In genomic region chr9:128625391-128626145, GRCh38 we compare ENCODE assay signal across 17 cellular contexts. TPM values are rescaled to one million over a fixed set of nuclear protein-coding genes. Genes with fewer than 3 reads are reported as not detected.
A peak's percentile ranks its signal among the peaks of the same experiment; 100 is the strongest.
DNase-seq lines count a peak whose midpoint lies in the region; ATAC-seq and TF ChIP-seq lines count a peak whose summit lies in the region.
"Had no signal": no experiment of that assay in that cellular context is flagged by ENCODE, and none has a peak within 500 bp of the region (broad histone marks: within the 10 kb centered on the region; RNA-seq: fewer than 3 reads in every experiment).

No MANE protein-coding gene starts in this region.

- no peak overlapping the region for H3K4ac ChIP-seq in H9 (ENCODE audit: low read depth, low read length)
- H3K4ac ChIP-seq in neuronal stem cell (ENCODE audit: low read length) = no peak overlapping the region
- H3K4ac ChIP-seq in mesenchymal stem cell (ENCODE audit: low read depth in 1 of 2, low read length in 2 of 2) = no peak overlapping the region

- H3K79me1 ChIP-seq in H9 (ENCODE audit: insufficient read depth, low read depth, low read length, poor library complexity, severe bottlenecking) (no peaks in the 10 kb centered on the region), neuronal stem cell (ENCODE audit: low read depth, low read length) (peaks cover 5% of the 10 kb centered on the region), mesenchymal stem cell (replicated peaks; ENCODE audit: low read length, poor library complexity, severe bottlenecking) (peaks cover 32% of the 10 kb centered on the region)

- no peak overlapping the region for H3K18ac ChIP-seq in H9 (ENCODE audit: insufficient read length, low read depth, low read length)
- H3K18ac ChIP-seq in neuronal stem cell (ENCODE audit: low read length) = no peak overlapping the region
- no peak overlapping the region for H3K18ac ChIP-seq in mesenchymal stem cell (ENCODE audit: low read depth in 1 of 2, low read length in 2 of 2)

- H4K5ac ChIP-seq in H9 (ENCODE audit: insufficient read length, low read depth, low read length) = no peak overlapping the region

- H3K4me1 ChIP-seq in H9 (ENCODE audit: insufficient read depth, low read length) (no peaks in the 10 kb centered on the region), neuronal stem cell (ENCODE audit: control insufficient read depth in 2 of 2, insufficient read depth in 1 of 2, low read depth in 1 of 2, low read length in 2 of 2) (peaks cover 0 to 3% of the 10 kb centered on the region in 2 donors), mesenchymal stem cell (ENCODE audit: control insufficient read depth, insufficient read depth, low read depth, low read length) (no peaks in the 10 kb centered on the region), upper lobe of left lung (peaks cover 0 to 7% (median 2%) of the 10 kb centered on the region in 4 donors)
- H3K4me1 ChIP-seq: BE2C, SJCRH30 had no signal

- H3K4me3 ChIP-seq in neuronal stem cell (ENCODE audit: low read length in 2 of 2) (no peak overlapping the region), mesenchymal stem cell (ENCODE audit: insufficient read depth in 1 of 2, low read depth in 1 of 2, low read length in 2 of 2) (no peak overlapping the region), upper lobe of left lung (no peak overlapping the region)
- H3K4me3 ChIP-seq: MG63, SJCRH30, skin epidermis had no signal

- H3K27ac ChIP-seq in H9 (ENCODE audit: insufficient read length, low read depth, low read length) (no peak overlapping the region), neuronal stem cell (replicated peaks; ENCODE audit: low read length) (no peak overlapping the region), mesenchymal stem cell (ENCODE audit: low read length, poor library complexity, severe bottlenecking) (no peak overlapping the region), upper lobe of left lung (no peak overlapping the region)
- H3K27ac ChIP-seq: SJCRH30 had no signal

- H4K91ac ChIP-seq in H9 (ENCODE audit: insufficient read length, low read depth, low read length) (no peak overlapping the region), neuronal stem cell (ENCODE audit: low read depth, low read length, poor library complexity) (no peak overlapping the region), mesenchymal stem cell (ENCODE audit: low read length) (no peak overlapping the region)

- peaks cover 63 to 98% of the 10 kb centered on the region in 2 donors for H3K36me3 ChIP-seq in neuronal stem cell (replicated peaks in 1 of 2; ENCODE audit: control insufficient read depth in 2 of 2, insufficient read depth in 2 of 2, low read length in 2 of 2)
- peaks cover 87 to 93% of the 10 kb centered on the region in 2 experiments for H3K36me3 ChIP-seq in mesenchymal stem cell (ENCODE audit: control insufficient read depth in 1 of 2, insufficient read depth in 2 of 2, low read depth in 1 of 2, low read length in 2 of 2)
- H3K36me3 ChIP-seq in upper lobe of left lung = peaks cover 61 to 100% (median 90%) of the 10 kb centered on the region in 4 donors

- H4K8ac ChIP-seq in H9 (replicated peaks; ENCODE audit: insufficient read length, low read depth, low read length) (no peak overlapping the region), neuronal stem cell (ENCODE audit: low read depth, low read length) (no peak overlapping the region), mesenchymal stem cell (ENCODE audit: low read length) (no peak overlapping the region)

- WGBS in H9 (ENCODE audit: extremely low coverage, insufficient read length, low lambda C conversion rate) = no CpG with 5 or more reads among the region's 20 CpGs
- WGBS in neuronal stem cell (ENCODE audit: extremely low coverage in 2 of 2, insufficient read length in 2 of 2, insufficient replicate concordance in 1 of 2), 2 donors = no CpG with 5 or more reads among the region's 20 CpGs
- WGBS in mesenchymal stem cell = 97% methylated on average over 20 of the region's 20 CpGs
- WGBS in upper lobe of left lung, 2 donors = 92 to 93% methylated on average over 11 to 20 of the region's 20 CpGs

- H2BK20ac ChIP-seq in H9 (ENCODE audit: low read depth, low read length, poor library complexity, severe bottlenecking) = no peak overlapping the region

- H3K4me2 ChIP-seq in H9 (ENCODE audit: insufficient read depth, insufficient read length, low read length) (no peak overlapping the region), neuronal stem cell (ENCODE audit: insufficient read depth, low read length, poor library complexity, severe bottlenecking) (no peak overlapping the region), mesenchymal stem cell (ENCODE audit: low read length, poor library complexity, severe bottlenecking) (no peak overlapping the region)

- no peaks in the 10 kb centered on the region for H3K9me3 Mint-ChIP-seq in H9
- H3K9me3 Mint-ChIP-seq: memory B cell had no signal

- no peak overlapping the region for H3K9ac ChIP-seq in H9 (ENCODE audit: extremely low read depth, insufficient read length, low read length)
- peak overlapping the region; percentile 34 for H3K9ac ChIP-seq in neuronal stem cell (ENCODE audit: low read depth, low read length, poor library complexity)
- no peak overlapping the region for H3K9ac ChIP-seq in mesenchymal stem cell (ENCODE audit: low read length)

- DNase-seq in AG20443 (ENCODE audit: low spot score) (peak; percentile 48), H9 (no peak), cerebellum (ENCODE audit: low spot score) (peak; percentile 49), neuronal stem cell (ENCODE audit: low spot score) (no peak), NCI-H1092 treated with DMSO at 0.1 percent for 48 hours (lab: John Stamatoyannopoulos, UW) (no peak), mesenchymal stem cell (no peak), upper lobe of left lung (no peak)
- no peak for DNase-seq in stimulated activated naive CD4-positive, alpha-beta T cell (lab: John Stamatoyannopoulos, UW)
- DNase-seq: activated effector memory CD4-positive, alpha-beta T cell treated with anti-CD3 and anti-CD28 coated beads, Interleukin-2, amount 50 U/mL, for 16 hours; BE2C; effector CD4-positive, alpha-beta T cell; foreskin melanocyte; MG63; nucleus accumbens; SJCRH30 had no signal

- H3K4me3 Mint-ChIP-seq in H9 = no peak overlapping the region
- H3K4me3 Mint-ChIP-seq: memory B cell had no signal

- no peak overlapping the region for H2BK15ac ChIP-seq in H9 (ENCODE audit: low read depth, low read length)
- no peak overlapping the region for H2BK15ac ChIP-seq in neuronal stem cell (ENCODE audit: low read length)
- H2BK15ac ChIP-seq in mesenchymal stem cell (ENCODE audit: low read depth, poor library complexity, severe bottlenecking) = no peak overlapping the region

- H3K27me3 Mint-ChIP-seq in H9 (ENCODE audit: low read depth) = no peaks in the 10 kb centered on the region
- H3K27me3 Mint-ChIP-seq: memory B cell had no signal

- H2AK5ac ChIP-seq in H9 (ENCODE audit: insufficient read length, low read length) (no peak overlapping the region), neuronal stem cell (ENCODE audit: low read depth, low read length) (no peak overlapping the region), mesenchymal stem cell (ENCODE audit: low read length, severe bottlenecking) (no peak overlapping the region)

- H2BK12ac ChIP-seq in H9 (ENCODE audit: insufficient read length, low read depth, low read length) = no peak overlapping the region
- H2BK12ac ChIP-seq in neuronal stem cell (ENCODE audit: low read length) = no peak overlapping the region
- H2BK12ac ChIP-seq in mesenchymal stem cell (ENCODE audit: low read length in 2 of 2) = no peak overlapping the region

- no peak overlapping the region for H3K56ac ChIP-seq in H9 (ENCODE audit: insufficient read length, low read depth, low read length)

- H2AFZ ChIP-seq in H9 (ENCODE audit: low read length) (no peak overlapping the region), neuronal stem cell (ENCODE audit: low read length) (no peak overlapping the region), mesenchymal stem cell (ENCODE audit: low read depth, low read length) (no peak overlapping the region)

- H2BK5ac ChIP-seq in H9 (ENCODE audit: insufficient read length, low read length) (no peak overlapping the region), neuronal stem cell (ENCODE audit: low read length) (no peak overlapping the region), mesenchymal stem cell (ENCODE audit: low read depth, low read length, poor library complexity, severe bottlenecking) (no peak overlapping the region)

- ATAC-seq in upper lobe of left lung (ENCODE audit: low FRiP score in 2 of 2) = no peak

- H3K27ac Mint-ChIP-seq in H9 = peak overlapping the region; percentile 5 to 85 (median 17); a peak in 3 of 7 replicates
- H3K27ac Mint-ChIP-seq: memory B cell had no signal

- H3K9me3 ChIP-seq in H9 (ENCODE audit: control insufficient read depth, low read depth, low read length) (no peaks in the 10 kb centered on the region), neuronal stem cell (replicated peaks in 1 of 2; ENCODE audit: control insufficient read depth in 2 of 2, insufficient read depth in 1 of 2, low read depth in 1 of 2, low read length in 2 of 2) (no peaks in the 10 kb centered on the region), mesenchymal stem cell (ENCODE audit: control insufficient read depth, low read length) (no peaks in the 10 kb centered on the region), upper lobe of left lung (no peaks in the 10 kb centered on the region)
- H3K9me3 ChIP-seq: BE2C, MG63, SJCRH30 had no signal

- H3K27me3 ChIP-seq in H9 (ENCODE audit: insufficient read depth, low read length) (no peaks in the 10 kb centered on the region), neuronal stem cell (ENCODE audit: control insufficient read depth in 3 of 3, insufficient read depth in 3 of 3, low read depth in 1 of 3, low read length in 3 of 3) (no peaks in the 10 kb centered on the region), mesenchymal stem cell (ENCODE audit: control insufficient read depth in 1 of 2, insufficient read depth in 1 of 2, low read length in 2 of 2) (no peaks in the 10 kb centered on the region), upper lobe of left lung (no peaks in the 10 kb centered on the region)
- H3K27me3 ChIP-seq: BE2C, MG63, SJCRH30 had no signal

- H4K20me1 ChIP-seq in H9 (ENCODE audit: control insufficient read depth, insufficient read depth, insufficient read length) = no peaks in the 10 kb centered on the region

- H3K79me2 ChIP-seq in H9 (ENCODE audit: insufficient read depth, low read length) = no peaks in the 10 kb centered on the region

- 0 out of 4 replicates have a peak, but pooled peaks cover 0 to 4% of the 10 kb centered on the region in 2 experiments for H3K4me1 Mint-ChIP-seq in H9
- H3K4me1 Mint-ChIP-seq: memory B cell had no signal

- peaks cover 30 to 82% (median 66%) of the 10 kb centered on the region in 3 experiments for H3K36me3 Mint-ChIP-seq in H9 (ENCODE audit: insufficient read depth in 1 of 3, low read depth in 3 of 3)

- H2BK120ac ChIP-seq in H9 (ENCODE audit: low read depth, low read length, poor library complexity, severe bottlenecking) (no peak overlapping the region), neuronal stem cell (ENCODE audit: low read depth, low read length) (no peak overlapping the region), mesenchymal stem cell (ENCODE audit: low read depth, low read length) (no peak overlapping the region)

- H3K23ac ChIP-seq in H9 (ENCODE audit: insufficient read length, low read depth, low read length) (no peak overlapping the region), neuronal stem cell (ENCODE audit: low read depth, low read length, poor library complexity) (no peak overlapping the region), mesenchymal stem cell (ENCODE audit: low read length in 2 of 2) (no peak overlapping the region)

- no peak for TF ChIP-seq POLR2A in upper lobe of left lung (IDR thresholded peaks at IDR 0.05)

- no peak for TF ChIP-seq EP300 in upper lobe of left lung (IDR thresholded peaks at IDR 0.05)

- H3T11ph ChIP-seq in H9 (ENCODE audit: low read length) = no peak overlapping the region

- no peak overlapping the region for H3K14ac ChIP-seq in H9 (ENCODE audit: insufficient read depth, low read length)
- no peak overlapping the region for H3K14ac ChIP-seq in neuronal stem cell (ENCODE audit: low read length)
- H3K14ac ChIP-seq in mesenchymal stem cell (ENCODE audit: low read length in 2 of 2) = no peak overlapping the region

- TF ChIP-seq CTCF in H9 (conservative IDR thresholded peaks at IDR 0.05) (no peak), upper lobe of left lung (IDR thresholded peaks at IDR 0.05) (no peak)

- H3K23me2 ChIP-seq in H9 (ENCODE audit: insufficient read length, low read depth, low read length, poor library complexity, severe bottlenecking) = no peaks in the 10 kb centered on the region

RNA-seq across cellular contexts. Expression of gene DYNC2I2, which starts 31.1 kb away (rescaled TPM):
- total RNA-seq in H9 (2021) (58.6 and 62.2 TPM in 2 replicates), cerebellum (33.4 TPM), upper lobe of left lung (100 to 1,000 TPM in 1 of 6 donors, 10 to 100 TPM in 5; 47.8 to 105 (median 76.8) TPM)
- polyA plus RNA-seq in neuronal stem cell (2013, experiment 1 of 2) = 41.3 TPM
- polyA plus RNA-seq in neuronal stem cell (2013, experiment 2 of 2) = 40.8 TPM
- 16.5 TPM for polyA plus RNA-seq in mesenchymal stem cell (2013, experiment 1 of 2)
- 16.2 TPM for polyA plus RNA-seq in mesenchymal stem cell (2013, experiment 2 of 2)

Comparison
In these comparisons a context has a peak if more than half of its experiments do, and no peak if none do; other contexts are left out.
1. DNase-seq: peak in AG20443 (single experiment) and cerebellum (single experiment); none in H9 (single experiment), neuronal stem cell (single experiment), NCI-H1092 treated with DMSO at 0.1 percent for 48 hours (single experiment), mesenchymal stem cell (single experiment), upper lobe of left lung (0 of 2) and stimulated activated naive CD4-positive, alpha-beta T cell (0 of 6).